ENCODE assay signal across 25 cellular contexts in the genomic region with DNA sequence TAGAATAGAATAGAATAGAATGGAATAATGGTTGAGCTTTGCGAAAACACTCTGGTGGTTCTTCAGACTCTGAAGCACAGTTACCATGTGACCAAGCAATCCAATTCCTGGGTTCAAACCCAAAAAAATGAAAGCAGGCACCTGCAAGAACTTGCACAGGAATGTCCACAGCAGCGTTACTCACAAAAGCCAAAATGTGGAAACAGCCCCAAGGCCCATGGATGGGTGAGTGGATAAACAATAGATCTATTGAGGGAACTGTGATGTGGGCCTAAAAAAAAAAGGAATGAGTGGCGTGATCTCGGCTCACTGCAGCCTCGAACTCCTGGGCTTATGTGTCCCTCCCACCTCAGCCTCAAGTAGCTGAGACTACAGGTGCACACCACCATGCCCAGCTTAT.
"Had no signal": no experiment of that assay in that cellular context is flagged by ENCODE, and none has a peak within 500 bp of the region (broad histone marks: within the 10 kb centered on the region; RNA-seq: fewer than 3 reads in every experiment).

No MANE protein-coding gene starts in this region.

- ATAC-seq: left colon; left lung; mucosa of descending colon; naive thymus-derived CD4-positive, alpha-beta T cell; natural killer cell treated with Interleukin-12 subunit alpha and Interleukin-12 subunit beta and Interleukin-15 and Interleukin-18, amount 100 ng/mL, for 72 hours; right lobe of liver; stimulated activated memory B cell treated with anti-CD40 and anti-IgM and Interleukin-4, amounts not matched to agents 10 μg/mL and 1 μg/mL and 100 μg/mL, for 72 hours had no signal

- H3K36me3 ChIP-seq: left lung, ovary, right atrium auricular region, right lobe of liver, stomach, thyroid gland, transverse colon, upper lobe of left lung, vagina had no signal

- DNase-seq: hippocampal formation; kidney; left colon; left lung; midbrain; mucosa of descending colon; naive thymus-derived CD4-positive, alpha-beta T cell; ovary; right lobe of liver; stimulated activated CD4-positive, alpha-beta T cell treated with anti-CD3 and anti-CD28 coated beads, Interleukin-1b, Interleukin-23, amount 100 ng/mL, for 48 hours; stimulated activated CD4-positive, alpha-beta T cell treated with anti-CD3 and anti-CD28 coated beads, Interleukin-2, amount 100 ng/mL, for 48 hours; stimulated activated CD4-positive, alpha-beta T cell treated with anti-CD3 and anti-CD28 coated beads, Interleukin-4, amount 100 ng/mL, for 4 hours; stimulated activated CD8-positive, alpha-beta memory T cell treated with anti-CD3 and anti-CD28 coated beads, Interleukin-4, amount 100 ng/mL, for 48 hours; stimulated activated naive CD4-positive, alpha-beta T cell treated with Interleukin-2 at 50 U/mL for 16 hours; stomach; testis; thyroid gland; transverse colon; upper lobe of left lung had no signal

- H3K27me3 ChIP-seq: ovary, right atrium auricular region, right lobe of liver, testis, thyroid gland, vagina had no signal

- H3K4me3 ChIP-seq: left lung, lung, mucosa of descending colon, ovary, right atrium auricular region, right lobe of liver, smooth muscle cell, stomach, testis, thyroid gland, transverse colon, upper lobe of left lung, vagina had no signal

- FAIRE-seq: kidney had no signal

- H3K4me1 ChIP-seq: left lung, right atrium auricular region, right lobe of liver, stomach, testis, transverse colon, upper lobe of left lung, vagina had no signal

- H3K9me3 ChIP-seq: left lung, mucosa of descending colon, ovary, right atrium auricular region, right lobe of liver, stomach, testis, thyroid gland, transverse colon, upper lobe of left lung, vagina had no signal

- H3K27ac ChIP-seq: left lung, ovary, right atrium auricular region, right lobe of liver, stomach, testis, thyroid gland, transverse colon, upper lobe of left lung, vagina had no signal

- H3K4me2 ChIP-seq: smooth muscle cell had no signal
